ENCODE assay signal across 14 cellular contexts in genomic region chr7:121024568-121025055, GRCh38. TPM values are rescaled to one million over a fixed set of nuclear protein-coding genes. Genes with fewer than 3 reads are reported as not detected.
DNase-seq lines count a peak whose midpoint lies in the region; ATAC-seq, FAIRE-seq and TF ChIP-seq lines count a peak whose summit lies in the region.
"Had no signal": no experiment of that assay in that cellular context is flagged by ENCODE, and none has a peak within 500 bp of the region (broad histone marks: within the 10 kb centered on the region; RNA-seq: fewer than 3 reads in every experiment).

No MANE protein-coding gene starts in this region.

- H3K36me3 ChIP-seq in left ventricle myocardium inferior (no peaks in the 10 kb centered on the region), uterus (no peaks in the 10 kb centered on the region), body of pancreas (replicated peaks in 1 of 2; ENCODE audit: insufficient read depth in 1 of 2, low read depth in 2 of 2) (no peaks in the 10 kb centered on the region)

- WGBS in body of pancreas, 2 donors, result 36 to 37% methylated on average over 5 of the region's 5 CpGs

- H3K4me1 Mint-ChIP-seq in progenitor cell of endocrine pancreas (ENCODE audit: low read depth), result peaks cover 51% of the 10 kb centered on the region

- ATAC-seq in body of pancreas (no peak), esophagus mucosa (no peak)

- peak; percentile 9 for FAIRE-seq in islet of Langerhans (lab: Jason Lieb, UNC)

- peak overlapping the region; percentile 63 for H3K27ac Mint-ChIP-seq in progenitor cell of endocrine pancreas
- H3K27ac Mint-ChIP-seq: dendritic cell treated with granulocyte-macrophage colony-stimulating factor and Interleukin-4, amounts not matched to agents 40 ng/mL and 50 ng/mL, for 4 days had no signal

- H3K27me3 Mint-ChIP-seq in progenitor cell of endocrine pancreas, result no peaks in the 10 kb centered on the region
- H3K27me3 Mint-ChIP-seq: dendritic cell treated with granulocyte-macrophage colony-stimulating factor and Interleukin-4, amounts not matched to agents 40 ng/mL and 50 ng/mL, for 4 days had no signal

- peak overlapping the region; percentile 78 for H3K27ac ChIP-seq in left ventricle myocardium inferior (replicated peaks)
- peak overlapping the region; percentile 60 to 70 for H3K27ac ChIP-seq in uterus
- no peak overlapping the region for H3K27ac ChIP-seq in body of pancreas

- no peaks in the 10 kb centered on the region for H3K9me3 ChIP-seq in left ventricle myocardium inferior (replicated peaks)
- no peaks in the 10 kb centered on the region for H3K9me3 ChIP-seq in uterus
- H3K9me3 ChIP-seq in body of pancreas, result no peaks in the 10 kb centered on the region

- DNase-seq in left ventricle myocardium inferior (no peak), cardiac septum (ENCODE audit: low spot score) (no peak), progenitor cell of endocrine pancreas (ENCODE audit: low spot score, unreplicated experiment) (no peak), uterus (no peak), body of pancreas (no peak), GM19238 (ENCODE audit: insufficient read length, low spot score) (no peak)
- DNase-seq: ACHN; activated effector memory CD4-positive, alpha-beta T cell treated with Interleukin-2 at 50 U/mL for 16 hours; amniotic stem cell; stimulated activated CD4-positive, alpha-beta T cell treated with anti-CD3 and anti-CD28 coated beads, Interleukin-1b, Interleukin-23, amount 100 ng/mL, for 48 hours; T-helper 1 cell had no signal

- intact Hi-C loops in left ventricle myocardium inferior (cut with micrococcal nuclease) (no loop called here), cardiac septum (cut with DNase I) (no loop called here), uterus (cut with DNase I; ENCODE audit: low total_unique reads) (no loop called here), body of pancreas (cut with DNase I) (no loop called here)

- TF ChIP-seq POLR2A in uterus (IDR thresholded peaks at IDR 0.05) (no peak), body of pancreas (IDR thresholded peaks at IDR 0.05) (no peak)

- no peaks in the 10 kb centered on the region for H3K27me3 ChIP-seq in left ventricle myocardium inferior (ENCODE audit: low read depth)
- H3K27me3 ChIP-seq in uterus, result no peaks in the 10 kb centered on the region
- no peaks in the 10 kb centered on the region for H3K27me3 ChIP-seq in body of pancreas

- no peak overlapping the region for H3K4me3 Mint-ChIP-seq in progenitor cell of endocrine pancreas (ENCODE audit: low read depth)
- H3K4me3 Mint-ChIP-seq: dendritic cell treated with granulocyte-macrophage colony-stimulating factor and Interleukin-4, amounts not matched to agents 40 ng/mL and 50 ng/mL, for 4 days had no signal

- peak overlapping the region; percentile 1 for H3K4me3 ChIP-seq in left ventricle myocardium inferior
- no peak overlapping the region for H3K4me3 ChIP-seq in uterus
- no peak overlapping the region for H3K4me3 ChIP-seq in body of pancreas

- TF ChIP-seq CTCF in left ventricle myocardium inferior (IDR thresholded peaks at IDR 0.05; ENCODE audit: borderline replicate concordance), result no peak
- TF ChIP-seq CTCF in progenitor cell of endocrine pancreas (IDR thresholded peaks at IDR 0.05; ENCODE audit: unreplicated experiment), result no peak
- TF ChIP-seq CTCF in uterus (IDR thresholded peaks at IDR 0.05), result no peak
- TF ChIP-seq CTCF in body of pancreas (IDR thresholded peaks at IDR 0.05), result no peak

- H3K4me1 ChIP-seq in left ventricle myocardium inferior (peaks cover 82% of the 10 kb centered on the region), uterus (peaks cover 0 to 14% of the 10 kb centered on the region in 2 donors), body of pancreas (no peaks in the 10 kb centered on the region)

- H3K36me3 Mint-ChIP-seq in progenitor cell of endocrine pancreas (ENCODE audit: insufficient read depth), result peaks cover 3% of the 10 kb centered on the region

- peaks cover 10% of the 10 kb centered on the region for H3K9me3 Mint-ChIP-seq in progenitor cell of endocrine pancreas (ENCODE audit: low read depth)
- H3K9me3 Mint-ChIP-seq: dendritic cell treated with granulocyte-macrophage colony-stimulating factor and Interleukin-4, amounts not matched to agents 40 ng/mL and 50 ng/mL, for 4 days had no signal

RNA-seq across cellular contexts. Expression of gene CPED1, which starts 36.1 kb away (rescaled TPM):
- 33.8 TPM for total RNA-seq in left ventricle myocardium inferior
- total RNA-seq in cardiac septum, result 48.7 TPM
- 0.80 and 1.1 TPM in 2 replicates for total RNA-seq in progenitor cell of endocrine pancreas
- 100 to 1,000 TPM in 1 of 4 donors, 10 to 100 TPM in 3; 47.4 to 194 (median 59.2) TPM for total RNA-seq in uterus
- total RNA-seq in body of pancreas, result 1 to 10 TPM; 5.3 to 7.3 TPM
- total RNA-seq in esophagus mucosa, result 0.76 TPM

Comparison
In these comparisons a context has a peak if more than half of its experiments do, and no peak if none do; other contexts are left out.
1. H3K27ac ChIP-seq: peak in left ventricle myocardium inferior (single experiment) and uterus (2 of 2); none in body of pancreas (0 of 4).